8 cellular contexts compared by ENCODE assay signal in genomic region chr18:22168360-22168921, GRCh38. TPM values are rescaled to one million over a fixed set of nuclear protein-coding genes. Genes with fewer than 3 reads are reported as not detected.
DNase-seq lines count a peak whose midpoint lies in the region; ATAC-seq and TF ChIP-seq lines count a peak whose summit lies in the region.

No MANE protein-coding gene starts in this region.

- DNase-seq in D341Med (ENCODE audit: low spot score) (peak; percentile 68), NOMO-1 (lab: John Stamatoyannopoulos, UW; ENCODE audit: unreplicated experiment in 2 of 2) (peak; percentile 17 to 26), choroid plexus epithelial cell (ENCODE audit: low read depth) (no peak), NCI-H2171 treated with DMSO at 0.1 percent for 48 hours (lab: John Stamatoyannopoulos, UW) (no peak), C1 segment of cervical spinal cord (lab: John Stamatoyannopoulos, UW) (no peak), DMS153 treated with DMSO at 0.1 percent for 48 hours (lab: John Stamatoyannopoulos, UW; ENCODE audit: unreplicated experiment) (no peak), UCSD-AML1 (lab: John Stamatoyannopoulos, UW; ENCODE audit: unreplicated experiment) (no peak)
- no peak for DNase-seq in naive thymus-derived CD4-positive, alpha-beta T cell

- intact Hi-C loops in naive thymus-derived CD4-positive, alpha-beta T cell (cut with micrococcal nuclease) = loop anchor here in 1 of 2 donors (5.0 to 10.0 kb wide), 3 partner anchors 179 to 924 kb away; partner anchors contain the start of gene GREB1L

- CTCF ChIA-PET in naive thymus-derived CD4-positive, alpha-beta T cell (lab: Charles Lee) = no interaction called here

- H3K4me1 ChIP-seq in naive thymus-derived CD4-positive, alpha-beta T cell (ENCODE audit: control insufficient read depth in 2 of 2, insufficient read depth in 2 of 2, low read length in 2 of 2) = peaks cover 0 to 19% of the 10 kb centered on the region in 2 donors

- peaks cover 0 to 8% (median 0%) of the 10 kb centered on the region in 11 donors for H3K9me3 Mint-ChIP-seq in naive thymus-derived CD4-positive, alpha-beta T cell

- peak; percentile 15 for ATAC-seq in naive thymus-derived CD4-positive, alpha-beta T cell

- POLR2A ChIA-PET in naive thymus-derived CD4-positive, alpha-beta T cell (lab: Charles Lee) = no interaction called here

- H3K9me3 ChIP-seq in naive thymus-derived CD4-positive, alpha-beta T cell (ENCODE audit: control insufficient read depth in 2 of 3, low read length in 3 of 3) = no peaks in the 10 kb centered on the region

- peak overlapping the region; percentile 41 to 69 (median 55) for H3K4me3 Mint-ChIP-seq in naive thymus-derived CD4-positive, alpha-beta T cell

- H3K36me3 ChIP-seq in naive thymus-derived CD4-positive, alpha-beta T cell (ENCODE audit: control insufficient read depth in 2 of 3, insufficient read depth in 3 of 3, low read length in 3 of 3) = no peaks in the 10 kb centered on the region

- H3K27me3 Mint-ChIP-seq in naive thymus-derived CD4-positive, alpha-beta T cell = peaks cover 60 to 79% (median 66%) of the 10 kb centered on the region in 5 donors

- H3K27me3 ChIP-seq in naive thymus-derived CD4-positive, alpha-beta T cell (ENCODE audit: control insufficient read depth in 2 of 2, insufficient read depth in 2 of 2, low read length in 2 of 2) = peaks cover 16 to 33% of the 10 kb centered on the region in 2 donors

- H3K4me1 Mint-ChIP-seq in naive thymus-derived CD4-positive, alpha-beta T cell = peaks cover 0 to 23% (median 20%) of the 10 kb centered on the region in 7 donors

- peak overlapping the region in 1 of 9 donors; percentile 66 for H3K27ac Mint-ChIP-seq in naive thymus-derived CD4-positive, alpha-beta T cell

- H3K36me3 Mint-ChIP-seq in naive thymus-derived CD4-positive, alpha-beta T cell = peaks cover 0 to 2% (median 0%) of the 10 kb centered on the region in 5 donors

- no peak overlapping the region for H3K27ac ChIP-seq in naive thymus-derived CD4-positive, alpha-beta T cell (ENCODE audit: low read depth, low read length)

- peak; percentile 27 for TF ChIP-seq CTCF in choroid plexus epithelial cell (conservative IDR thresholded peaks at IDR 0.05; ENCODE audit: low read depth, low read length)

- peak overlapping the region; percentile 90 for H3K4me3 ChIP-seq in choroid plexus epithelial cell (ENCODE audit: low read depth, low read length)
- no peak overlapping the region for H3K4me3 ChIP-seq in naive thymus-derived CD4-positive, alpha-beta T cell (ENCODE audit: low read length)

RNA-seq across cellular contexts. Expression of gene GATA6, which starts 0.9 kb away (rescaled TPM):
- under 1 TPM in 2 of 5 experiments, not detected in 3; 0.19 to 0.44 TPM for total RNA-seq in naive thymus-derived CD4-positive, alpha-beta T cell
- polyA plus RNA-seq in naive thymus-derived CD4-positive, alpha-beta T cell = not detected

Comparison
In these comparisons a context has a peak if more than half of its experiments do, and no peak if none do; other contexts are left out.
1. DNase-seq: peak in D341Med (single experiment) and NOMO-1 (2 of 2); none in choroid plexus epithelial cell (single experiment), naive thymus-derived CD4-positive, alpha-beta T cell (0 of 9), NCI-H2171 treated with DMSO at 0.1 percent for 48 hours (single experiment), C1 segment of cervical spinal cord (0 of 14), DMS153 treated with DMSO at 0.1 percent for 48 hours (single experiment) and UCSD-AML1 (single experiment).